19 cellular contexts compared by ENCODE assay signal in genomic region chr17:13510062-13510461, GRCh38.
DNase-seq lines count a peak whose midpoint lies in the region; ATAC-seq, FAIRE-seq and TF ChIP-seq lines count a peak whose summit lies in the region.
"Had no signal": no experiment of that assay in that cellular context is flagged by ENCODE, and none has a peak within 500 bp of the region (broad histone marks: within the 10 kb centered on the region; RNA-seq: fewer than 3 reads in every experiment).

No MANE protein-coding gene starts in this region.

- in situ Hi-C loops in K562 (cut with MboI), result no loop called here

- H3K4me3 ChIP-seq in K562, result peak overlapping the region; percentile 13; the same call in 1 of the 2 replicates
- H3K4me3 ChIP-seq: BLaER1, MG63, SJCRH30, testis had no signal

- H3K4me1 Mint-ChIP-seq in nephron, result peaks cover 40% of the 10 kb centered on the region
- H3K4me1 Mint-ChIP-seq in stimulated activated naive CD8-positive, alpha-beta T cell treated with anti-CD3 and anti-CD28 coated beads, Interleukin-15, amount 100 ng/mL, for 72 hours, result peaks cover 11% of the 10 kb centered on the region

- H3K9me3 ChIP-seq in K562 (replicated peaks; ENCODE audit: control insufficient read depth, insufficient read depth, low read depth, low read length), result no peaks in the 10 kb centered on the region; the same call in 1 of the 2 replicates
- H3K9me3 ChIP-seq: BLaER1, MG63, SJCRH30, testis had no signal

- no peak; the same call in 1 of the 2 replicates for TF ChIP-seq POLR2A in K562 (conservative IDR thresholded peaks at IDR 0.05)

- TF ChIP-seq CTCF in K562 (IDR thresholded peaks at IDR 0.05 in 2 of 3, conservative IDR thresholded peaks at IDR 0.05 in 1 of 3; ENCODE audit: insufficient read depth in 2 of 3, low read depth in 1 of 3, low read length in 3 of 3), result no peak
- no peak for TF ChIP-seq CTCF in nephron (IDR thresholded peaks at IDR 0.05; ENCODE audit: unreplicated experiment in 3 of 3)

- peak overlapping the region in 1 of 2 experiments; percentile 61; a peak in 2 of 4 replicates for H3K9ac ChIP-seq in K562 (ENCODE audit: insufficient read depth in 1 of 2, low read depth in 2 of 2, low read length in 2 of 2)
- H3K9ac ChIP-seq: BLaER1, parathyroid adenoma had no signal

- FAIRE-seq in K562 (lab: Jason Lieb, UNC), result peak; percentile 92
- FAIRE-seq: bronchial epithelial cell, keratinocyte had no signal

- H3K27me3 Mint-ChIP-seq in nephron (ENCODE audit: low read depth), result peaks cover 4% of the 10 kb centered on the region
- H3K27me3 Mint-ChIP-seq in stimulated activated naive CD8-positive, alpha-beta T cell treated with anti-CD3 and anti-CD28 coated beads, Interleukin-15, amount 100 ng/mL, for 72 hours, result peaks cover 18% of the 10 kb centered on the region

- H3K9me3 Mint-ChIP-seq in nephron, result no peaks in the 10 kb centered on the region
- no peaks in the 10 kb centered on the region for H3K9me3 Mint-ChIP-seq in stimulated activated naive CD8-positive, alpha-beta T cell treated with anti-CD3 and anti-CD28 coated beads, Interleukin-15, amount 100 ng/mL, for 72 hours
- H3K9me3 Mint-ChIP-seq: effector memory CD8-positive, alpha-beta T cell had no signal

- ATAC-seq in K562 (peak; percentile 88), GM19351 (IDR thresholded peaks at IDR 0.05; ENCODE audit: unreplicated experiment) (no peak), HG03439 (IDR thresholded peaks at IDR 0.05; ENCODE audit: unreplicated experiment) (no peak)
- no peak for ATAC-seq in stimulated activated naive CD8-positive, alpha-beta T cell treated with anti-CD3 and anti-CD28 coated beads, Interleukin-15, amount 100 ng/mL, for 72 hours
- ATAC-seq: effector memory CD8-positive, alpha-beta T cell had no signal

- H3K9me1 ChIP-seq in K562 (ENCODE audit: control insufficient read depth, insufficient read depth, low read length), result no peaks in the 10 kb centered on the region

- peak overlapping the region; percentile 8 to 56 (median 32) for H3K27ac Mint-ChIP-seq in nephron
- peak overlapping the region in 1 of 2 donors; percentile 59 for H3K27ac Mint-ChIP-seq in stimulated activated naive CD8-positive, alpha-beta T cell treated with anti-CD3 and anti-CD28 coated beads, Interleukin-15, amount 100 ng/mL, for 72 hours
- H3K27ac Mint-ChIP-seq: effector memory CD8-positive, alpha-beta T cell had no signal

- POLR2A ChIA-PET in K562 (lab: Yijun Ruan, JAX), result interaction anchor here (0.5 to 0.7 kb wide), 3 partner anchors 63 to 246 kb away, joined by 3 to 4 read pairs (median 3); no protein-coding TSS in a partner anchor

- DNase-seq in CMK (ENCODE audit: low read depth), result peak; percentile 61
- DNase-seq in HUDEP-2 (lab: John Stamatoyannopoulos, UW; ENCODE audit: unreplicated experiment in 76 of 76), result peak in 75 of 76 experiments; percentile 8 to 92 (median 68)
- peak; percentile 69 to 91 (median 74) for DNase-seq in K562 (ENCODE audit: extremely low read depth in 1 of 4, low spot score in 3 of 4)
- no peak for DNase-seq in stimulated activated naive CD8-positive, alpha-beta T cell treated with anti-CD3 and anti-CD28 coated beads, Interleukin-15, amount 100 ng/mL, for 72 hours
- DNase-seq in HK-2 (ENCODE audit: unreplicated experiment), result no peak
- DNase-seq: activated naive CD4-positive, alpha-beta T cell; DMS53; effector memory CD8-positive, alpha-beta T cell; MG63; NCI-H2081 treated with DMSO at 0.1 percent for 48 hours; SJCRH30; testis had no signal

- peak overlapping the region; percentile 66 for H3K4me2 ChIP-seq in K562 (ENCODE audit: insufficient read depth, low read length)
- H3K4me2 ChIP-seq: BLaER1 had no signal

- H2AFZ ChIP-seq in K562 (ENCODE audit: low read depth, low read length), result no peak overlapping the region
- H2AFZ ChIP-seq: parathyroid adenoma had no signal

- 4% methylated on average over 6 of the region's 6 CpGs for WGBS in K562 (ENCODE audit: insufficient coverage, low coverage, missing lambda C conversion rate)

- H3K79me2 ChIP-seq in K562 (ENCODE audit: control insufficient read depth, insufficient read depth, low read length), result peaks cover 46% of the 10 kb centered on the region
- H3K79me2 ChIP-seq: parathyroid adenoma had no signal

- H3K36me3 Mint-ChIP-seq in nephron (ENCODE audit: low read depth), result no peaks in the 10 kb centered on the region

- TF ChIP-seq EP300 in K562 (IDR thresholded peaks at IDR 0.05; ENCODE audit: low read length), result peak; percentile 98

- BruUV-seq in K562 (replicated peaks; lab: Mats Ljungman, UMichigan), result no TSS peak

- no peaks in the 10 kb centered on the region for H4K20me1 ChIP-seq in K562 (replicated peaks; ENCODE audit: control insufficient read depth, insufficient read depth, low read length)
- H4K20me1 ChIP-seq: BLaER1 had no signal

- peak overlapping the region in 2 of 3 experiments; percentile 16 to 26 for H3K4me3 Mint-ChIP-seq in nephron
- no peak overlapping the region for H3K4me3 Mint-ChIP-seq in stimulated activated naive CD8-positive, alpha-beta T cell treated with anti-CD3 and anti-CD28 coated beads, Interleukin-15, amount 100 ng/mL, for 72 hours
- H3K4me3 Mint-ChIP-seq: effector memory CD8-positive, alpha-beta T cell had no signal

- CTCF ChIA-PET in K562 (lab: Yijun Ruan, JAX; ENCODE audit: low intra/inter-chr PET ratio), result no interaction called here

- intact Hi-C loops in K562 (cut with micrococcal nuclease), result loop anchor here (1.0 to 10.0 kb wide), 3 partner anchors 25 to 175 kb away; no protein-coding TSS in a partner anchor

- peaks cover 5% of the 10 kb centered on the region; the same call in 1 of the 3 replicates for H3K36me3 ChIP-seq in K562 (ENCODE audit: control insufficient read depth, insufficient read depth, low read length)
- H3K36me3 ChIP-seq: BLaER1, MG63, SJCRH30 had no signal

- TF ChIP-seq RAD21 in K562 (CRISPR knock-in tag; conservative IDR thresholded peaks at IDR 0.05 in 1 of 2, IDR thresholded peaks at IDR 0.05 in 1 of 2), result peak in 1 of 2 experiments; percentile 26; a peak in 2 of 4 replicates

- peaks cover 18 to 53% of the 10 kb centered on the region in 2 experiments for H3K4me1 ChIP-seq in K562 (replicated peaks in 1 of 2; ENCODE audit: control insufficient read depth in 2 of 2, insufficient read depth in 2 of 2, low read length in 2 of 2)
- H3K4me1 ChIP-seq: BLaER1, parathyroid adenoma, SJCRH30 had no signal

- peak overlapping the region; percentile 89 for H3K27ac ChIP-seq in K562 (ENCODE audit: extremely low read depth, low read depth, low read length)
- H3K27ac ChIP-seq: BLaER1, parathyroid adenoma, SJCRH30, testis had no signal

- H3K27me3 ChIP-seq in K562 (ENCODE audit: control insufficient read depth in 2 of 2, insufficient read depth in 2 of 2, low read length in 2 of 2), result no peaks in the 10 kb centered on the region
- H3K27me3 ChIP-seq: BLaER1, MG63, SJCRH30, testis had no signal

TF ChIP-seq in K562, 482 proteins besides CTCF, POLR2A, EP300 and RAD21 (continues in another document):
- TF ChIP-seq L3MBTL2 (IDR thresholded peaks at IDR 0.05) (0 out of 2 replicates have a peak, but pooled peaks have one; percentile 46), ZNF146 (CRISPR knock-in tag; IDR thresholded peaks at IDR 0.05; ENCODE audit: unreplicated experiment) (no peak), MAFK (IDR thresholded peaks at IDR 0.05; ENCODE audit: low read length) (peak; percentile 12; the same call in 1 of the 2 replicates), RCOR1 (IDR thresholded peaks at IDR 0.05; ENCODE audit: borderline replicate concordance in 1 of 2, low read depth in 2 of 2, low read length in 2 of 2) (peak; percentile 86 to 92), ZNF274 (IDR thresholded peaks at IDR 0.05; ENCODE audit: borderline replicate concordance, low read depth, low read length) (0 out of 2 replicates have a peak, but pooled peaks have one; percentile 51), CHCHD3 (CRISPR knock-in tag; IDR thresholded peaks at IDR 0.05) (no peak), ZNF311 (CRISPR knock-in tag; IDR thresholded peaks at IDR 0.05) (peak; percentile 39; the same call in 1 of the 2 replicates), THAP12 (CRISPR knock-in tag; IDR thresholded peaks at IDR 0.05) (no peak), ZBTB17 (CRISPR knock-in tag; IDR thresholded peaks at IDR 0.05) (peak; percentile 68; the same call in 1 of the 2 replicates), PML (IDR thresholded peaks at IDR 0.05; ENCODE audit: low read length) (peak; percentile 98), TARDBP (IDR thresholded peaks at IDR 0.05) (peak; percentile 90; the same call in 1 of the 2 replicates), HBP1 (CRISPR knock-in tag; IDR thresholded peaks at IDR 0.05) (peak; percentile 66; the same call in 1 of the 2 replicates)

Comparison
In these comparisons a context has a peak if more than half of its experiments do, and no peak if none do; other contexts are left out.
1. DNase-seq: peak in CMK (single experiment), HUDEP-2 (75 of 76) and K562 (4 of 4); none in stimulated activated naive CD8-positive, alpha-beta T cell treated with anti-CD3 and anti-CD28 coated beads, Interleukin-15, amount 100 ng/mL, for 72 hours (0 of 2) and HK-2 (single experiment).
2. H3K4me3 Mint-ChIP-seq: peak in nephron (2 of 3); none in stimulated activated naive CD8-positive, alpha-beta T cell treated with anti-CD3 and anti-CD28 coated beads, Interleukin-15, amount 100 ng/mL, for 72 hours (0 of 2).